In genomic region chr17:77696720-77697460, GRCh38 we compare ENCODE assay signal across 15 cellular contexts.
A peak's percentile ranks its signal among the peaks of the same experiment; 100 is the strongest.
DNase-seq lines count a peak whose midpoint lies in the region; ATAC-seq and TF ChIP-seq lines count a peak whose summit lies in the region.
"Had no signal": no experiment of that assay in that cellular context is flagged by ENCODE, and none has a peak within 500 bp of the region (broad histone marks: within the 10 kb centered on the region; RNA-seq: fewer than 3 reads in every experiment).

No MANE protein-coding gene starts in this region.

- H3K9ac ChIP-seq in rectal smooth muscle tissue (ENCODE audit: low read length): no peak overlapping the region

- TF ChIP-seq POLR2A in tibial nerve (IDR thresholded peaks at IDR 0.05): no peak

- peak in 3 of 4 experiments; percentile 28 to 34 (median 29) for ATAC-seq in T-cell (replicated peaks in 1 of 4)
- ATAC-seq in GM21737 (IDR thresholded peaks at IDR 0.05; ENCODE audit: unreplicated experiment): no peak
- ATAC-seq: A549; activated CD4-positive, CD25-positive, alpha-beta regulatory T cell treated with anti-CD3 and anti-CD28 coated beads, Interleukin-2, amount 50 U/mL, for 24 hours had no signal

- peaks cover 6% of the 10 kb centered on the region for H3K27me3 ChIP-seq in rectal smooth muscle tissue (ENCODE audit: control insufficient read depth, insufficient read depth, low read length)
- peaks cover 0 to 22% of the 10 kb centered on the region in 2 donors for H3K27me3 ChIP-seq in tibial nerve

- H3K36me3 Mint-ChIP-seq in T-cell: no peaks in the 10 kb centered on the region

- POLR2A ChIA-PET in T-cell (lab: Charles Lee): no interaction called here

- peak overlapping the region; percentile 15 for H3K4me3 ChIP-seq in rectal smooth muscle tissue (ENCODE audit: low read length)
- no peak overlapping the region for H3K4me3 ChIP-seq in tibial nerve
- H3K4me3 ChIP-seq: A549, skin epidermis had no signal

- CTCF ChIA-PET in T-cell (lab: Charles Lee): no interaction called here

- H3K9me3 Mint-ChIP-seq in T-cell: peaks cover 4 to 9% (median 8%) of the 10 kb centered on the region in 3 donors

- TF ChIP-seq CTCF in tibial nerve (IDR thresholded peaks at IDR 0.05): no peak

- peak overlapping the region in 1 of 2 donors; percentile 52 for H3K27ac Mint-ChIP-seq in T-cell

- H3K4me3 Mint-ChIP-seq in T-cell: peak overlapping the region in 2 of 3 donors; percentile 28 to 74
- H3K4me3 Mint-ChIP-seq: central memory CD8-positive, alpha-beta T cell had no signal

- 40 to 50% methylated on average over 15 of the region's 15 CpGs for WGBS in tibial nerve, 2 donors

- no peaks in the 10 kb centered on the region for H3K36me3 ChIP-seq in rectal smooth muscle tissue (ENCODE audit: control insufficient read depth, insufficient read depth, low read length)
- H3K36me3 ChIP-seq in tibial nerve: no peaks in the 10 kb centered on the region

- peaks cover 0 to 17% of the 10 kb centered on the region in 2 donors for H3K27me3 Mint-ChIP-seq in T-cell

- peaks cover 0 to 5% (median 0%) of the 10 kb centered on the region in 4 donors for H3K9me3 ChIP-seq in tibial nerve

- DNase-seq in NCI-H345 (lab: John Stamatoyannopoulos, UW) (peak; percentile 27), NCI-H345 treated with DMSO at 0.1 percent for 48 hours (lab: John Stamatoyannopoulos, UW; ENCODE audit: unreplicated experiment) (no peak), T-cell (peak in 1 of 34 experiments; percentile 25), iPS DF 19.7 (ENCODE audit: low read depth, low spot score) (peak; percentile 60), COLO668 (lab: John Stamatoyannopoulos, UW; ENCODE audit: unreplicated experiment) (no peak), tibial nerve (ENCODE audit: low spot score in 2 of 2) (no peak)
- DNase-seq: mesenchymal stem cell, NCI-H226, SIG-M5 had no signal

- peaks cover 20 to 33% (median 22%) of the 10 kb centered on the region in 3 donors for H3K4me1 Mint-ChIP-seq in T-cell

- H3K27ac ChIP-seq in rectal smooth muscle tissue (ENCODE audit: low read depth, low read length) (no peak overlapping the region), tibial nerve (no peak overlapping the region)
- H3K27ac ChIP-seq: A549, skin epidermis had no signal

- peaks cover 8% of the 10 kb centered on the region for H3K4me1 ChIP-seq in rectal smooth muscle tissue (ENCODE audit: control insufficient read depth, insufficient read depth, low read length)
- peaks cover 0 to 12% (median 4%) of the 10 kb centered on the region in 4 donors for H3K4me1 ChIP-seq in tibial nerve
- H3K4me1 ChIP-seq: A549 had no signal

- TF ChIP-seq EP300 in tibial nerve (IDR thresholded peaks at IDR 0.05): no peak

Comparison
In these comparisons a context has a peak if more than half of its experiments do, and no peak if none do; other contexts are left out.
1. DNase-seq: peak in NCI-H345 (single experiment) and iPS DF 19.7 (single experiment); none in NCI-H345 treated with DMSO at 0.1 percent for 48 hours (single experiment), COLO668 (single experiment) and tibial nerve (0 of 2).